8 cellular contexts compared by ENCODE assay signal in the genomic region with DNA sequence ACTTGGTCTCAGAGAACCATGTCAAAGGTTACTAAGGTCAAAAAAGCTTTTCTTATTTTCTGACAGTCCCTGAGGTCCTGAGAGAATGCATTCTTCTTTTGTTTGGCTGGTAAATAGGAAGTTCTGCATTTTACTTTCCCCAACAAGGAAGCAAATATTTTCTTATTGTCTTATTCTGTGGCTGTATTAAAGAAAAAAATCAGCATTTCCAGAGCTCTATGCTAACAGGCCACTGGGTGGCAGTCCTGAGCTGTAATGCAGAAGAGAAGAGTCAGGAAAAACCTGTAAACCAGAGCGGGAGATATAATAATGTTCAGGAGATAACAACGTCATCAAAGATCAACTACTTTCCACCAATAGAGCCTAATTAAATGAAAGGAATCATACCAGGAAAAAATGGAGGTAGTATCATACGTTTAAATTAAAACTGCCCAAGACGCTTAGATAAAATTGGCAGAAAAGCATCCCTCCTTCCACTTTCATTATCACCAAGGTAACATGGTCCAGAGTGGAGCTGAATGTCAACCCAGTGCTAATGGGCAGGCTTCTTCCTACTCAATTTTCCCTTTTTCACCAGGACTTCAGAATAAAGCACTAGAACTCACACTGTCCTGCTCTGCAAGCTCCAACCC. TPM values are rescaled to one million over a fixed set of nuclear protein-coding genes. Genes with fewer than 3 reads are reported as not detected.
DNase-seq lines count a peak whose midpoint lies in the region; ATAC-seq and TF ChIP-seq lines count a peak whose summit lies in the region.

No MANE protein-coding gene starts in this region.

- no peak overlapping the region for H3K23ac ChIP-seq in IMR-90 (ENCODE audit: low read depth, low read length)

- H3K9ac ChIP-seq in IMR-90 (ENCODE audit: low read depth, low read length) (0 out of 2 replicates have a peak overlapping the region, but pooled peaks have one; percentile 23), OCI-LY3 (ENCODE audit: low read length) (no peak overlapping the region)

- no peak overlapping the region for H3K27ac ChIP-seq in IMR-90 (ENCODE audit: insufficient read depth, low read length)
- H3K27ac ChIP-seq in OCI-LY3 (ENCODE audit: low read length) = no peak overlapping the region

- no peaks in the 10 kb centered on the region for H3K79me1 ChIP-seq in IMR-90 (ENCODE audit: low read depth in 1 of 2, low read length in 2 of 2)

- peak; percentile 94 for TF ChIP-seq RAD21 in IMR-90 (IDR thresholded peaks at IDR 0.05; ENCODE audit: low read length)

- no peaks in the 10 kb centered on the region for H4K20me1 ChIP-seq in IMR-90 (ENCODE audit: insufficient read depth, low read length)
- H4K20me1 ChIP-seq in OCI-LY3 (ENCODE audit: insufficient read depth, low read length) = no peaks in the 10 kb centered on the region

- dilution Hi-C loops in IMR-90 (cut with HindIII; ENCODE audit: low sequenced_read_pairs, unreplicated experiment) = no loop called here

- H3K4ac ChIP-seq in IMR-90 (ENCODE audit: low read depth, low read length) = no peak overlapping the region

- POLR2A ChIA-PET in IMR-90 (lab: Charles Lee; ENCODE audit: unreplicated experiment) = interaction anchor here (0.5 kb wide), 1 partner anchor 605 kb away, joined by 5 read pairs; no protein-coding TSS in a partner anchor

- CTCF ChIA-PET in IMR-90 (lab: Yijun Ruan, JAX) = interaction anchor here (0.8 to 1.9 kb wide), 15 partner anchors 20 to 495 kb away, joined by 3 to 9 read pairs (median 4); no protein-coding TSS in a partner anchor

- H3K27ac Mint-ChIP-seq in natural killer cell treated with Interleukin-12 subunit alpha and Interleukin-12 subunit beta and Interleukin-15 and Interleukin-18, amount 100 ng/mL, for 72 hours = peak overlapping the region; percentile 15 to 26

- H2BK120ac ChIP-seq in IMR-90 (ENCODE audit: low read depth, low read length) = no peak overlapping the region

- no peak overlapping the region for H4K5ac ChIP-seq in IMR-90 (ENCODE audit: low read depth, low read length)

- no peak overlapping the region for H2BK15ac ChIP-seq in IMR-90 (ENCODE audit: low read depth, low read length)

- H3K9me3 ChIP-seq in IMR-90 (ENCODE audit: control insufficient read depth, insufficient read depth, low read length) (no peaks in the 10 kb centered on the region), OCI-LY3 (ENCODE audit: insufficient read depth, low read length) (no peaks in the 10 kb centered on the region)

- no peak overlapping the region for H2BK20ac ChIP-seq in IMR-90 (ENCODE audit: low read depth, low read length)

- H2BK5ac ChIP-seq in IMR-90 (ENCODE audit: low read depth, low read length, poor library complexity, severe bottlenecking) = no peak overlapping the region

- no peaks in the 10 kb centered on the region for H3K36me3 ChIP-seq in IMR-90 (ENCODE audit: control insufficient read depth, insufficient read depth, low read length)
- no peaks in the 10 kb centered on the region for H3K36me3 ChIP-seq in OCI-LY3 (replicated peaks; ENCODE audit: low read depth, low read length)

- H3K27me3 ChIP-seq in IMR-90 (ENCODE audit: control insufficient read depth, insufficient read depth, low read length) (no peaks in the 10 kb centered on the region), OCI-LY3 (ENCODE audit: low read depth, low read length) (peaks cover 10% of the 10 kb centered on the region; the same call in 1 of the 2 replicates)

- H3K4me2 ChIP-seq in IMR-90 (ENCODE audit: low read depth, low read length) (peak overlapping the region; percentile 79; the same call in 1 of the 2 replicates), OCI-LY3 (ENCODE audit: low read length) (peak overlapping the region; percentile 51)

- H4K8ac ChIP-seq in IMR-90 (ENCODE audit: low read depth in 2 of 2, low read length in 2 of 2) = no peak overlapping the region

- no TSS peak for BruUV-seq in IMR-90 (replicated peaks; lab: Mats Ljungman, UMichigan)

- no peak overlapping the region for H3K14ac ChIP-seq in IMR-90 (replicated peaks; ENCODE audit: low read depth, low read length)

- no peak for TF ChIP-seq POLR2A in IMR-90 (IDR thresholded peaks at IDR 0.05; ENCODE audit: low read depth, low read length)
- no peak for TF ChIP-seq POLR2A in erythroblast (IDR thresholded peaks at IDR 0.05; ENCODE audit: low read length)

- H3K4me3 ChIP-seq in IMR-90 (ENCODE audit: insufficient read depth, low read depth, low read length) (no peak overlapping the region), OCI-LY3 (ENCODE audit: low read length) (peak overlapping the region; percentile 44)

- H4K91ac ChIP-seq in IMR-90 (ENCODE audit: insufficient read depth, low read depth, low read length) = no peak overlapping the region

- H2AK5ac ChIP-seq in IMR-90 (ENCODE audit: low read depth, low read length) = no peak overlapping the region

- H3K18ac ChIP-seq in IMR-90 (ENCODE audit: low read depth, low read length) = no peak overlapping the region

- H3K36me3 Mint-ChIP-seq in natural killer cell treated with Interleukin-12 subunit alpha and Interleukin-12 subunit beta and Interleukin-15 and Interleukin-18, amount 100 ng/mL, for 72 hours = no peaks in the 10 kb centered on the region

- H3K56ac ChIP-seq in IMR-90 (ENCODE audit: extremely low read depth, insufficient read depth, low read length) = no peak overlapping the region

- peak; percentile 96 for ATAC-seq in IMR-90 (ENCODE audit: low read depth)
- ATAC-seq in natural killer cell treated with Interleukin-12 subunit alpha and Interleukin-12 subunit beta and Interleukin-15 and Interleukin-18, amount 100 ng/mL, for 72 hours = peak in 1 of 2 donors; percentile 81
- ATAC-seq in HG03045 (IDR thresholded peaks at IDR 0.05; ENCODE audit: unreplicated experiment) = no peak

- DNase-seq in DMS79 (lab: John Stamatoyannopoulos, UW) (peak; percentile 57), IMR-90 (peak; percentile 73), activated T-cell treated with anti-CD3 and anti-CD28 coated beads for 1 hour (ENCODE audit: low read depth) (peak; percentile 65), erythroblast (lab: John Stamatoyannopoulos, UW) (peak; percentile 68 to 82)
- DNase-seq in natural killer cell treated with Interleukin-12 subunit alpha and Interleukin-12 subunit beta and Interleukin-15 and Interleukin-18, amount 100 ng/mL, for 72 hours (ENCODE audit: low spot score) = no peak
- DNase-seq in stimulated activated naive CD4-positive, alpha-beta T cell treated with Interleukin-2 at 50 U/mL for 16 hours (lab: John Stamatoyannopoulos, UW) = peak; percentile 32

- peak overlapping the region; percentile 72 for H3K4me3 Mint-ChIP-seq in natural killer cell treated with Interleukin-12 subunit alpha and Interleukin-12 subunit beta and Interleukin-15 and Interleukin-18, amount 100 ng/mL, for 72 hours

- peaks cover 0 to 7% of the 10 kb centered on the region in 2 donors for H3K27me3 Mint-ChIP-seq in natural killer cell treated with Interleukin-12 subunit alpha and Interleukin-12 subunit beta and Interleukin-15 and Interleukin-18, amount 100 ng/mL, for 72 hours

- peaks cover 23 to 25% of the 10 kb centered on the region in 2 donors for H3K4me1 Mint-ChIP-seq in natural killer cell treated with Interleukin-12 subunit alpha and Interleukin-12 subunit beta and Interleukin-15 and Interleukin-18, amount 100 ng/mL, for 72 hours (ENCODE audit: low read depth in 2 of 2)

- WGBS in IMR-90 (ENCODE audit: extremely low coverage in 2 of 2, insufficient read length in 1 of 2), 2 experiments = no CpG with 5 or more reads among the region's 4 CpGs

- in situ Hi-C loops in IMR-90 (cut with MboI; ENCODE audit: low sequenced_read_pairs) = loop anchor here (10.0 kb wide), 1 partner anchor 331 kb away; no protein-coding TSS in a partner anchor

- H3K4me1 ChIP-seq in IMR-90 (ENCODE audit: control insufficient read depth, insufficient read depth, low read length) (no peaks in the 10 kb centered on the region), OCI-LY3 (ENCODE audit: low read length) (no peaks in the 10 kb centered on the region)

- no peaks in the 10 kb centered on the region for H3K9me1 ChIP-seq in IMR-90 (ENCODE audit: insufficient read depth, low read length)

- intact Hi-C loops in IMR-90 (cut with micrococcal nuclease) = loop anchor here (1.0 kb wide), 6 partner anchors 42 to 495 kb away; no protein-coding TSS in a partner anchor

- no peaks in the 10 kb centered on the region for H3K9me3 Mint-ChIP-seq in natural killer cell treated with Interleukin-12 subunit alpha and Interleukin-12 subunit beta and Interleukin-15 and Interleukin-18, amount 100 ng/mL, for 72 hours

- TF ChIP-seq CTCF in IMR-90 (conservative IDR thresholded peaks at IDR 0.05; ENCODE audit: low read depth, low read length) (peak; percentile 95), OCI-LY3 (IDR thresholded peaks at IDR 0.05; ENCODE audit: low read depth, low read length) (peak; percentile 83)

- H2AFZ ChIP-seq in IMR-90 (replicated peaks; ENCODE audit: low read length, poor library complexity) (no peak overlapping the region), OCI-LY3 (ENCODE audit: low read depth, low read length) (0 out of 2 replicates have a peak overlapping the region, but pooled peaks have one; percentile 17)

- H2AK9ac ChIP-seq in IMR-90 (replicated peaks; ENCODE audit: low read depth, low read length, poor library complexity) = no peak overlapping the region

- H3K79me2 ChIP-seq in OCI-LY3 (ENCODE audit: low read length) = no peaks in the 10 kb centered on the region

TF ChIP-seq in IMR-90, 13 proteins besides CTCF, POLR2A, EP300 and RAD21:
- TF ChIP-seq NFE2L2 (IDR thresholded peaks at IDR 0.05; ENCODE audit: low read depth, low read length) = no peak
- TF ChIP-seq SMC3 (IDR thresholded peaks at IDR 0.05; ENCODE audit: low read depth, low read length) = peak; percentile 88

RNA-seq across cellular contexts. Expression of a gene that starts 55.6 kb away (rescaled TPM):
- 2.9 and 3.3 TPM in 2 replicates for total RNA-seq in IMR-90 (2012; rRNA removed)
- 0.90 and 1.3 TPM in 2 replicates for polyA plus RNA-seq in IMR-90 (2012; rRNA removed)
- polyA plus RNA-seq in IMR-90 (2012; cell fraction: cytosol; rRNA removed) = 0.29 and 0.35 TPM in 2 replicates
- polyA plus RNA-seq in IMR-90 (2012; cell fraction: nucleus; rRNA removed; ENCODE audit: low replicate concordance) = 0.13 and 0.99 TPM in 2 replicates
- total RNA-seq in natural killer cell treated with Interleukin-12 subunit alpha and Interleukin-12 subunit beta and Interleukin-15 and Interleukin-18, amount 100 ng/mL, for 72 hours = under 1 TPM; 0.56 to 0.76 TPM
